8 cellular contexts compared by ENCODE assay signal in the genomic region with DNA sequence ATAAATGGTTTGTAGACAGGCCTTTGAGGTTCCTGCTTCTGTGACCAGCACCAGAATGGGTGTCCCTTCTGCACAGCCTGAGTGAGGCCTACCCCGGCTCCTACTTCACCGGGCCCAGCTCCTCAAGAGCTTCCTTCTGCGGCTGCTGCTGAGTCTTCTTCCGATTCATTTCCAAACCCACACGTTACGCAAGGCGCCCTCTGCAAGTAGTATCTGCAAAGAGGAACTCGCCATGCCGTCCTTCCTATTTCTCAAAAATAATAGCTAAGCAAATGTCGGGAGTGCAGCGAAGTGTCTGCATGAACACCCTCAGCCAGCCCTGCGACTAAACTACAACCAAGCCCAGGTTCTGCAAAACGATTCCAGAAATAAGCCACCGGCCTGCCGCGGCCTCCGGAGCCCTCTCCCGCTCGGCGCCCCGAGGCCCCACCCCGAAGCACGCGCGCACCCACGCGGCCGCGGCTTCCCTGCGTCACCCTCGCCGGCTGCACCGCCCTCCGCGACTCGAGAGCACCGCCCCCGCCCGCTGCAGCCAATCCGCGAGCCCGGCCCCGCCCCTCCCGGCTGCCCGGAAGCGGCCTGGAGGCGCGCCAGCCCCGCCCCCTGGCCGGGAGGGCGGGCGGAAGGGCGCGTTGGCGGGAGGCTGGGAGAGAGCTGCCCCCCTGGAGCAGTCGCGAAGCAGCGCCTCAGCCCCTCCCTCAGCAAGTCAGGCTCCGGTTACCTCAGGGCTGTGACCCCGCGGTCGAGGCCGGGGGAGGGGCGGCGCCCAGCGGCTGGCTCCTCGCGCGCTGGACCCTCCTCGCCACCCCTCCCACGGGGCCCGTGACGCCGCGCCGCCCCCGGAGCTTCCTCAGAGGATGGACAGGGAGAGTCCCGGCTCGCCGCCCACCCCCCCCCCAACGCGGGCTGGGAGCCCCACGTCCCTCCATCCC. TPM values are rescaled to one million over a fixed set of nuclear protein-coding genes. Genes with fewer than 3 reads are reported as not detected.
DNase-seq lines count a peak whose midpoint lies in the region; ATAC-seq lines count a peak whose summit lies in the region.

No MANE protein-coding gene starts in this region.

- H3K9me3 Mint-ChIP-seq in activated T-helper 1 cell treated with anti-CD3 and anti-CD28 coated beads, Interleukin-12 subunit alpha, Interleukin-12 subunit beta, Interleukin-2, Interleukin-4 antibody, amounts not matched to agents 30 ng/mL and 10 ng/mL and 1 ng/mL, durations not matched to agents 14 hours and 24 hours and 36 hours: no peaks in the 10 kb centered on the region
- H3K9me3 Mint-ChIP-seq in naive thymus-derived CD4-positive, alpha-beta T cell: peaks cover 0 to 8% (median 0%) of the 10 kb centered on the region in 11 donors

- intact Hi-C loops in activated T-helper 1 cell treated with anti-CD3 and anti-CD28 coated beads, Interleukin-12 subunit alpha, Interleukin-12 subunit beta, Interleukin-2, Interleukin-4 antibody, amounts not matched to agents 30 ng/mL and 10 ng/mL and 1 ng/mL, durations not matched to agents 14 hours and 24 hours and 36 hours (cut with micrococcal nuclease): loop anchor here (1.0 to 5.0 kb wide), 8 partner anchors 9 to 560 kb away; a partner anchor contains a TSS
- intact Hi-C loops in naive thymus-derived CD4-positive, alpha-beta T cell (cut with micrococcal nuclease): loop anchor here (1.0 to 2.0 kb wide), 11 partner anchors 9 to 743 kb away; a partner anchor contains a TSS

- H3K27ac Mint-ChIP-seq in activated T-helper 1 cell treated with anti-CD3 and anti-CD28 coated beads, Interleukin-12 subunit alpha, Interleukin-12 subunit beta, Interleukin-2, Interleukin-4 antibody, amounts not matched to agents 30 ng/mL and 10 ng/mL and 1 ng/mL, durations not matched to agents 14 hours and 24 hours and 36 hours: peak overlapping the region; percentile 96
- peak overlapping the region; percentile 90 to 98 (median 96) for H3K27ac Mint-ChIP-seq in naive thymus-derived CD4-positive, alpha-beta T cell

- peaks cover 0 to 16% (median 0%) of the 10 kb centered on the region in 3 experiments for H3K36me3 ChIP-seq in naive thymus-derived CD4-positive, alpha-beta T cell (ENCODE audit: control insufficient read depth in 2 of 3, insufficient read depth in 3 of 3, low read length in 3 of 3)

- H3K4me3 Mint-ChIP-seq in activated T-helper 1 cell treated with anti-CD3 and anti-CD28 coated beads, Interleukin-12 subunit alpha, Interleukin-12 subunit beta, Interleukin-2, Interleukin-4 antibody, amounts not matched to agents 30 ng/mL and 10 ng/mL and 1 ng/mL, durations not matched to agents 14 hours and 24 hours and 36 hours: peak overlapping the region; percentile 88
- peak overlapping the region; percentile 88 to 97 (median 94) for H3K4me3 Mint-ChIP-seq in naive thymus-derived CD4-positive, alpha-beta T cell

- ATAC-seq in GM21717 (IDR thresholded peaks at IDR 0.05; ENCODE audit: unreplicated experiment): peak; percentile 34
- ATAC-seq in naive thymus-derived CD4-positive, alpha-beta T cell: peak; percentile 78

- no peaks in the 10 kb centered on the region for H3K27me3 Mint-ChIP-seq in activated T-helper 1 cell treated with anti-CD3 and anti-CD28 coated beads, Interleukin-12 subunit alpha, Interleukin-12 subunit beta, Interleukin-2, Interleukin-4 antibody, amounts not matched to agents 30 ng/mL and 10 ng/mL and 1 ng/mL, durations not matched to agents 14 hours and 24 hours and 36 hours (ENCODE audit: insufficient read depth)
- no peaks in the 10 kb centered on the region for H3K27me3 Mint-ChIP-seq in naive thymus-derived CD4-positive, alpha-beta T cell

- CTCF ChIA-PET in naive thymus-derived CD4-positive, alpha-beta T cell (lab: Charles Lee): interaction anchor here (0.5 to 3.1 kb wide), 5 partner anchors 9 to 32 kb away, joined by 4 to 18 read pairs (median 6); a partner anchor contains a TSS

- H3K27ac ChIP-seq in naive thymus-derived CD4-positive, alpha-beta T cell (ENCODE audit: low read depth, low read length): peak overlapping the region; percentile 100

- H3K4me3 ChIP-seq in naive thymus-derived CD4-positive, alpha-beta T cell (ENCODE audit: low read length): peak overlapping the region; percentile 89

- H3K27me3 ChIP-seq in naive thymus-derived CD4-positive, alpha-beta T cell (ENCODE audit: control insufficient read depth in 2 of 2, insufficient read depth in 2 of 2, low read length in 2 of 2): no peaks in the 10 kb centered on the region

- DNase-seq in DMS79 (lab: John Stamatoyannopoulos, UW) (peak; percentile 77), KG1 (lab: John Stamatoyannopoulos, UW) (peak; percentile 81), RKO (ENCODE audit: low spot score) (peak; percentile 95), fibroblast of gingiva (ENCODE audit: low read depth) (peak; percentile 95)
- peak; percentile 98 for DNase-seq in activated T-helper 1 cell treated with anti-CD3 and anti-CD28 coated beads, Interleukin-12 subunit alpha, Interleukin-12 subunit beta, Interleukin-2, Interleukin-4 antibody, amounts not matched to agents 30 ng/mL and 10 ng/mL and 1 ng/mL, durations not matched to agents 14 hours and 24 hours and 36 hours (ENCODE audit: low spot score)
- peak; percentile 94 to 100 (median 98) for DNase-seq in naive thymus-derived CD4-positive, alpha-beta T cell
- DNase-seq in stimulated activated CD8-positive, alpha-beta memory T cell treated with anti-CD3 and anti-CD28 coated beads, Interleukin-7, amount 100 ng/mL, for 48 hours (ENCODE audit: extremely low read depth in 1 of 2, low read depth in 1 of 2): peak; percentile 94 to 98

- POLR2A ChIA-PET in naive thymus-derived CD4-positive, alpha-beta T cell (lab: Charles Lee): interaction anchor here (0.6 to 9.6 kb wide), 9 partner anchors 9 to 1190 kb away, joined by 3 to 82 read pairs (median 3); a partner anchor contains a TSS

- peaks cover 34% of the 10 kb centered on the region for H3K4me1 Mint-ChIP-seq in activated T-helper 1 cell treated with anti-CD3 and anti-CD28 coated beads, Interleukin-12 subunit alpha, Interleukin-12 subunit beta, Interleukin-2, Interleukin-4 antibody, amounts not matched to agents 30 ng/mL and 10 ng/mL and 1 ng/mL, durations not matched to agents 14 hours and 24 hours and 36 hours (ENCODE audit: low read depth)
- H3K4me1 Mint-ChIP-seq in naive thymus-derived CD4-positive, alpha-beta T cell: peaks cover 38 to 70% (median 56%) of the 10 kb centered on the region in 7 donors

- H3K4me1 ChIP-seq in naive thymus-derived CD4-positive, alpha-beta T cell (ENCODE audit: control insufficient read depth in 2 of 2, insufficient read depth in 2 of 2, low read length in 2 of 2): peaks cover 15 to 52% of the 10 kb centered on the region in 2 donors

- H3K9me3 ChIP-seq in naive thymus-derived CD4-positive, alpha-beta T cell (ENCODE audit: control insufficient read depth in 2 of 3, low read length in 3 of 3): no peaks in the 10 kb centered on the region

- peaks cover 9% of the 10 kb centered on the region for H3K36me3 Mint-ChIP-seq in activated T-helper 1 cell treated with anti-CD3 and anti-CD28 coated beads, Interleukin-12 subunit alpha, Interleukin-12 subunit beta, Interleukin-2, Interleukin-4 antibody, amounts not matched to agents 30 ng/mL and 10 ng/mL and 1 ng/mL, durations not matched to agents 14 hours and 24 hours and 36 hours (ENCODE audit: low read depth)
- peaks cover 0 to 8% (median 7%) of the 10 kb centered on the region in 5 donors for H3K36me3 Mint-ChIP-seq in naive thymus-derived CD4-positive, alpha-beta T cell

RNA-seq across cellular contexts. Expression of a gene that starts 8.3 kb away (rescaled TPM):
- 31.5 and 35.9 TPM in 2 replicates for total RNA-seq in activated T-helper 1 cell treated with anti-CD3 and anti-CD28 coated beads, Interleukin-12 subunit alpha, Interleukin-12 subunit beta, Interleukin-2, Interleukin-4 antibody, amounts not matched to agents 30 ng/mL and 10 ng/mL and 1 ng/mL, durations not matched to agents 14 hours and 24 hours and 36 hours
- 100 to 1,000 TPM in 1 of 5 experiments, 10 to 100 TPM in 4; 31.4 to 106 (median 55.5) TPM for total RNA-seq in naive thymus-derived CD4-positive, alpha-beta T cell
- polyA plus RNA-seq in naive thymus-derived CD4-positive, alpha-beta T cell: 1 to 10 TPM in 1 of 2 donors, under 1 TPM in 1; 0.65 to 1.0 TPM

RNA-seq across cellular contexts. Expression of a gene that starts 55.2 kb away (rescaled TPM):
- 39.1 and 45.9 TPM in 2 replicates for total RNA-seq in activated T-helper 1 cell treated with anti-CD3 and anti-CD28 coated beads, Interleukin-12 subunit alpha, Interleukin-12 subunit beta, Interleukin-2, Interleukin-4 antibody, amounts not matched to agents 30 ng/mL and 10 ng/mL and 1 ng/mL, durations not matched to agents 14 hours and 24 hours and 36 hours
- total RNA-seq in naive thymus-derived CD4-positive, alpha-beta T cell: 100 to 1,000 TPM in 4 of 5 experiments, 10 to 100 TPM in 1; 70.8 to 151 (median 138) TPM
- polyA plus RNA-seq in naive thymus-derived CD4-positive, alpha-beta T cell: 10 to 100 TPM in 1 of 2 donors, 1 to 10 TPM in 1; 9.4 to 22.7 TPM

RNA-seq across cellular contexts. Expression of a gene that starts 56.3 kb away (rescaled TPM):
- 91.3 and 92.9 TPM in 2 replicates for total RNA-seq in activated T-helper 1 cell treated with anti-CD3 and anti-CD28 coated beads, Interleukin-12 subunit alpha, Interleukin-12 subunit beta, Interleukin-2, Interleukin-4 antibody, amounts not matched to agents 30 ng/mL and 10 ng/mL and 1 ng/mL, durations not matched to agents 14 hours and 24 hours and 36 hours
- 10 to 100 TPM; 22.9 to 42.8 (median 30.0) TPM for total RNA-seq in naive thymus-derived CD4-positive, alpha-beta T cell
- polyA plus RNA-seq in naive thymus-derived CD4-positive, alpha-beta T cell: 10 to 100 TPM; 13.1 to 21.6 TPM

Comparison
In these comparisons a context has a peak if more than half of its experiments do, and no peak if none do; other contexts are left out.
1. Peak in every context shown above with its lines: DNase-seq, ATAC-seq, H3K4me3 ChIP-seq and H3K27ac ChIP-seq.